Comparison of ENCODE assay signal across 28 cellular contexts in genomic region chr14:51792819-51793218, GRCh38.
DNase-seq lines count a peak whose midpoint lies in the region; ATAC-seq and TF ChIP-seq lines count a peak whose summit lies in the region.
"Had no signal": no experiment of that assay in that cellular context is flagged by ENCODE, and none has a peak within 500 bp of the region (broad histone marks: within the 10 kb centered on the region; RNA-seq: fewer than 3 reads in every experiment).

No MANE protein-coding gene starts in this region.

- no peak for TF ChIP-seq CTCF in astrocyte of the cerebellum (IDR thresholded peaks at IDR 0.05; ENCODE audit: low read depth, low read length, missing control alignments)

- no peaks in the 10 kb centered on the region for H3K9me3 ChIP-seq in stomach smooth muscle (ENCODE audit: control insufficient read depth in 2 of 2, low read length in 2 of 2)
- H3K9me3 ChIP-seq: BE2C, right lobe of liver, SJSA1, upper lobe of right lung had no signal

- DNase-seq in NCI-H446 treated with DMSO at 0.1 percent for 48 hours (lab: John Stamatoyannopoulos, UW) (peak; percentile 24), NCI-H446 (lab: John Stamatoyannopoulos, UW) (no peak), astrocyte of the cerebellum (ENCODE audit: low read depth) (peak; percentile 82), fibroblast of the conjunctiva (ENCODE audit: low read depth) (peak; percentile 14), NCI-H82 treated with DMSO at 0.1 percent for 48 hours (lab: John Stamatoyannopoulos, UW; ENCODE audit: unreplicated experiment) (no peak)
- DNase-seq in activated CD4-positive, alpha-beta T cell treated with anti-CD3 and anti-CD28 coated beads, Interleukin-2, amount 50 U/mL, for 48 hours = no peak
- DNase-seq: 8988T; activated CD4-positive, alpha-beta memory T cell treated with anti-CD3 and anti-CD28 coated beads, Interleukin-2, amount 10 ng/mL, durations not matched to agents 7 days and 5 days; activated CD4-positive, CD25-positive, alpha-beta regulatory T cell; activated effector memory CD4-positive, alpha-beta T cell treated with Interleukin-2 at 50 U/mL for 16 hours; activated T-cell treated with anti-CD3 and anti-CD28 coated beads for 4 hours; BE2C; brain microvascular endothelial cell; effector CD4-positive, alpha-beta T cell; head of caudate nucleus; mammary epithelial cell; NCI-H1417; NCI-H2107; NCI-H510A treated with DMSO at 0.1 percent for 48 hours; posterior cingulate gyrus; right lobe of liver; stimulated activated CD8-positive, alpha-beta memory T cell treated with anti-CD3 and anti-CD28 coated beads, Interleukin-4, amount 100 ng/mL, for 48 hours; T-cell; upper lobe of right lung had no signal

- no peaks in the 10 kb centered on the region for H3K27me3 ChIP-seq in stomach smooth muscle (ENCODE audit: control insufficient read depth in 1 of 2, insufficient read depth in 2 of 2, low read length in 2 of 2)
- H3K27me3 ChIP-seq: BE2C, brain microvascular endothelial cell, neural progenitor cell, right lobe of liver, SJSA1, upper lobe of right lung had no signal

- H3K4me3 ChIP-seq in astrocyte of the cerebellum (ENCODE audit: low read depth, low read length) = no peak overlapping the region
- H3K4me3 ChIP-seq in stomach smooth muscle (ENCODE audit: low read length in 2 of 2) = no peak overlapping the region
- H3K4me3 ChIP-seq: neural progenitor cell, right lobe of liver, SJSA1, upper lobe of right lung had no signal

- no peak for ATAC-seq in HG03175 (IDR thresholded peaks at IDR 0.05; ENCODE audit: unreplicated experiment)
- ATAC-seq: right lobe of liver, T-cell, upper lobe of right lung had no signal

- peaks cover 12% of the 10 kb centered on the region for H3K4me1 ChIP-seq in stomach smooth muscle (ENCODE audit: control insufficient read depth, insufficient read depth, low read length)
- H3K4me1 ChIP-seq: neural progenitor cell, right lobe of liver, upper lobe of right lung had no signal

- in situ Hi-C loops in astrocyte of the cerebellum (cut with HindIII; ENCODE audit: low sequenced_read_pairs) = no loop called here

- H3K27ac ChIP-seq in stomach smooth muscle (ENCODE audit: low read length) = peak overlapping the region; percentile 12
- H3K27ac ChIP-seq: brain microvascular endothelial cell, neural progenitor cell, right lobe of liver, SJSA1, upper lobe of right lung had no signal

- H3K36me3 ChIP-seq in stomach smooth muscle (ENCODE audit: control insufficient read depth in 2 of 2, insufficient read depth in 2 of 2, low read length in 2 of 2) = no peaks in the 10 kb centered on the region
- H3K36me3 ChIP-seq: BE2C, brain microvascular endothelial cell, neural progenitor cell, right lobe of liver, SJSA1, upper lobe of right lung had no signal

- H3K9ac ChIP-seq in stomach smooth muscle (ENCODE audit: low read length in 2 of 2) = peak overlapping the region in 1 of 2 donors; percentile 41
- H3K9ac ChIP-seq: neural progenitor cell had no signal

Comparison
In these comparisons a context has a peak if more than half of its experiments do, and no peak if none do; other contexts are left out.
1. DNase-seq: peak in NCI-H446 treated with DMSO at 0.1 percent for 48 hours (single experiment), astrocyte of the cerebellum (single experiment) and fibroblast of the conjunctiva (single experiment); none in NCI-H446 (0 of 2), NCI-H82 treated with DMSO at 0.1 percent for 48 hours (single experiment) and activated CD4-positive, alpha-beta T cell treated with anti-CD3 and anti-CD28 coated beads, Interleukin-2, amount 50 U/mL, for 48 hours (0 of 2).